19 cellular contexts compared by ENCODE assay signal in genomic region chr20:49450281-49450707, GRCh38. TPM values are rescaled to one million over a fixed set of nuclear protein-coding genes. Genes with fewer than 3 reads are reported as not detected.
DNase-seq lines count a peak whose midpoint lies in the region; ATAC-seq and TF ChIP-seq lines count a peak whose summit lies in the region.
"Had no signal": no experiment of that assay in that cellular context is flagged by ENCODE, and none has a peak within 500 bp of the region (broad histone marks: within the 10 kb centered on the region; RNA-seq: fewer than 3 reads in every experiment).

No MANE protein-coding gene starts in this region.

- no peaks in the 10 kb centered on the region for H3K9me1 ChIP-seq in IMR-90 (ENCODE audit: insufficient read depth, low read length)

- H4K8ac ChIP-seq in IMR-90 (ENCODE audit: low read depth in 2 of 2, low read length in 2 of 2) = no peak overlapping the region

- no peaks in the 10 kb centered on the region for H3K4me1 ChIP-seq in IMR-90 (ENCODE audit: control insufficient read depth, insufficient read depth, low read length)
- H3K4me1 ChIP-seq: left lung had no signal

- WGBS in IMR-90 (ENCODE audit: extremely low coverage in 2 of 2, insufficient read length in 1 of 2), 2 experiments = 44% methylated on average over 6 of the region's 13 CpGs; no CpG with 5 or more reads in 1 of the 2 experiments

- H2AFZ ChIP-seq in IMR-90 (replicated peaks; ENCODE audit: low read length, poor library complexity) = no peak overlapping the region

- no peak overlapping the region for H2AK5ac ChIP-seq in IMR-90 (ENCODE audit: low read depth, low read length)

- peaks cover 48% of the 10 kb centered on the region for H3K27me3 ChIP-seq in IMR-90 (ENCODE audit: control insufficient read depth, insufficient read depth, low read length)
- H3K27me3 ChIP-seq in dorsolateral prefrontal cortex = no peaks in the 10 kb centered on the region

- no peak for DNase-seq in IMR-90
- DNase-seq in NCI-H2227 (lab: John Stamatoyannopoulos, UW; ENCODE audit: unreplicated experiment) = peak; percentile 88
- peak in 7 of 10 donors; percentile 32 to 62 (median 54) for DNase-seq in dorsolateral prefrontal cortex
- peak; percentile 59 for DNase-seq in retina
- no peak for DNase-seq in stimulated activated naive CD4-positive, alpha-beta T cell treated with Interleukin-2 at 50 U/mL for 16 hours (lab: John Stamatoyannopoulos, UW)
- no peak for DNase-seq in activated T-cell treated with anti-CD3 and anti-CD28 coated beads for 4 hours
- DNase-seq: activated CD8-positive, alpha-beta memory T cell treated with anti-CD3 and anti-CD28 coated beads, Interleukin-2, amount 50 U/mL, for 4 hours; activated naive CD8-positive, alpha-beta T cell treated with anti-CD3 and anti-CD28 coated beads, Interleukin-2, amount 10 ng/mL, durations not matched to agents 7 days and 5 days; cerebellar nuclear complex; heart left ventricle; left lung; naive B cell; NCI-H1694; stimulated activated naive CD8-positive, alpha-beta T cell treated with anti-CD3 and anti-CD28 coated beads, Interleukin-15, Interleukin-2, amounts not matched to agents 100 U/mL and 50 U/mL, for 24 hours; SW 1271 had no signal

- no peak overlapping the region for H3K56ac ChIP-seq in IMR-90 (ENCODE audit: extremely low read depth, insufficient read depth, low read length)

- no peak overlapping the region for H3K23ac ChIP-seq in IMR-90 (ENCODE audit: low read depth, low read length)

- POLR2A ChIA-PET in IMR-90 (lab: Charles Lee; ENCODE audit: unreplicated experiment) = no interaction called here

- H3K9ac ChIP-seq in IMR-90 (ENCODE audit: low read depth, low read length) = no peak overlapping the region

- no peak overlapping the region for H3K4me2 ChIP-seq in IMR-90 (ENCODE audit: low read depth, low read length)

- no peak overlapping the region for H2BK120ac ChIP-seq in IMR-90 (ENCODE audit: low read depth, low read length)

- H4K5ac ChIP-seq in IMR-90 (ENCODE audit: low read depth, low read length) = no peak overlapping the region

- intact Hi-C loops in IMR-90 (cut with micrococcal nuclease) (no loop called here), dorsolateral prefrontal cortex (cut with DNase I) (no loop called here)

- ATAC-seq in IMR-90 (ENCODE audit: low read depth) (no peak), GM18517 (IDR thresholded peaks at IDR 0.05; ENCODE audit: unreplicated experiment) (no peak), GM19395 (IDR thresholded peaks at IDR 0.05; ENCODE audit: unreplicated experiment) (no peak)
- ATAC-seq: heart left ventricle; left lung; stimulated activated naive CD8-positive, alpha-beta T cell treated with anti-CD3 and anti-CD28 coated beads, Interleukin-15, Interleukin-2, amounts not matched to agents 100 U/mL and 50 U/mL, for 24 hours had no signal

- H2BK20ac ChIP-seq in IMR-90 (ENCODE audit: low read depth, low read length) = no peak overlapping the region

- in situ Hi-C loops in IMR-90 (cut with MboI; ENCODE audit: low sequenced_read_pairs) = no loop called here

- no peak overlapping the region for H3K18ac ChIP-seq in IMR-90 (ENCODE audit: low read depth, low read length)

- no TSS peak for BruUV-seq in IMR-90 (replicated peaks; lab: Mats Ljungman, UMichigan)

- TF ChIP-seq POLR2A in IMR-90 (IDR thresholded peaks at IDR 0.05; ENCODE audit: low read depth, low read length) = no peak

- no peaks in the 10 kb centered on the region for H3K9me3 ChIP-seq in IMR-90 (ENCODE audit: control insufficient read depth, insufficient read depth, low read length)
- H3K9me3 ChIP-seq: heart left ventricle, left lung had no signal

- no peak overlapping the region for H2BK5ac ChIP-seq in IMR-90 (ENCODE audit: low read depth, low read length, poor library complexity, severe bottlenecking)

- H3K14ac ChIP-seq in IMR-90 (replicated peaks; ENCODE audit: low read depth, low read length) = no peak overlapping the region

- no peak for TF ChIP-seq CTCF in IMR-90 (conservative IDR thresholded peaks at IDR 0.05; ENCODE audit: low read depth, low read length)
- TF ChIP-seq CTCF in dorsolateral prefrontal cortex (IDR thresholded peaks at IDR 0.05 in 54 of 56, conservative IDR thresholded peaks at IDR 0.05 in 2 of 56; ENCODE audit: low read depth in 1 of 56, partially characterized antibody in 56 of 56) = no peak

- H3K36me3 ChIP-seq in IMR-90 (ENCODE audit: control insufficient read depth, insufficient read depth, low read length) = no peaks in the 10 kb centered on the region
- H3K36me3 ChIP-seq: heart left ventricle, left lung had no signal

- H4K20me1 ChIP-seq in IMR-90 (ENCODE audit: insufficient read depth, low read length) = no peaks in the 10 kb centered on the region

- H4K91ac ChIP-seq in IMR-90 (ENCODE audit: insufficient read depth, low read depth, low read length) = no peak overlapping the region

- H3K27ac ChIP-seq in IMR-90 (ENCODE audit: insufficient read depth, low read length) (no peak overlapping the region), dorsolateral prefrontal cortex (peak overlapping the region in 33 of 59 donors; percentile 7 to 71 (median 41))
- H3K27ac ChIP-seq: left lung had no signal

- dilution Hi-C loops in IMR-90 (cut with HindIII; ENCODE audit: low sequenced_read_pairs, unreplicated experiment) = no loop called here

- H3K4me3 ChIP-seq in IMR-90 (ENCODE audit: insufficient read depth, low read depth, low read length) (no peak overlapping the region), dorsolateral prefrontal cortex (peak overlapping the region in 12 of 59 donors; percentile 2 to 33 (median 22))
- H3K4me3 ChIP-seq: heart left ventricle, left lung had no signal

- no peak for TF ChIP-seq RAD21 in IMR-90 (IDR thresholded peaks at IDR 0.05; ENCODE audit: low read length)

- no peak overlapping the region for H2BK15ac ChIP-seq in IMR-90 (ENCODE audit: low read depth, low read length)

- CTCF ChIA-PET in IMR-90 (lab: Yijun Ruan, JAX) = no interaction called here

- no peak overlapping the region for H2AK9ac ChIP-seq in IMR-90 (replicated peaks; ENCODE audit: low read depth, low read length, poor library complexity)

- no peaks in the 10 kb centered on the region for H3K79me1 ChIP-seq in IMR-90 (ENCODE audit: low read depth in 1 of 2, low read length in 2 of 2)

- no peak overlapping the region for H3K4ac ChIP-seq in IMR-90 (ENCODE audit: low read depth, low read length)

TF ChIP-seq in IMR-90, 13 proteins besides CTCF, POLR2A, EP300 and RAD21:
- TF ChIP-seq RFX5 (IDR thresholded peaks at IDR 0.05; ENCODE audit: low read depth, low read length) (no peak), USF2 (IDR thresholded peaks at IDR 0.05; ENCODE audit: low read depth, low read length) (peak; percentile 22; the same call in 1 of the 2 replicates), MXI1 (IDR thresholded peaks at IDR 0.05; ENCODE audit: borderline replicate concordance, low read depth, low read length) (no peak), ELK1 (IDR thresholded peaks at IDR 0.05; ENCODE audit: borderline replicate concordance, low read depth, low read length) (no peak)
TF ChIP-seq in IMR-90: peak in this region for 1.

RNA-seq across cellular contexts. Expression of gene KCNB1, which starts 32.2 kb away (rescaled TPM):
- total RNA-seq in IMR-90 (2012; rRNA removed) (not detected in 2 replicates), dorsolateral prefrontal cortex (100 to 1,000 TPM in 85 of 120 experiments, 10 to 100 TPM in 35; 39.1 to 171 (median 119) TPM)
- 0.05 TPM in 1 of 2 replicates, not detected in the other for polyA plus RNA-seq in IMR-90 (2012; rRNA removed)
- 0.02 TPM in 1 of 2 replicates, not detected in the other for polyA plus RNA-seq in IMR-90 (2012; cell fraction: cytosol; rRNA removed)
- 0.01 TPM in 2 replicates for polyA plus RNA-seq in IMR-90 (2012; cell fraction: nucleus; rRNA removed; ENCODE audit: low replicate concordance)
- total RNA-seq: epithelial cell of proximal tubule, OCI-LY7 had no signal

Comparison
In these comparisons a context has a peak if more than half of its experiments do, and no peak if none do; other contexts are left out.
1. DNase-seq: peak in NCI-H2227 (single experiment), dorsolateral prefrontal cortex (7 of 10) and retina (single experiment); none in IMR-90 (single experiment), stimulated activated naive CD4-positive, alpha-beta T cell treated with Interleukin-2 at 50 U/mL for 16 hours (single experiment) and activated T-cell treated with anti-CD3 and anti-CD28 coated beads for 4 hours (single experiment).
2. RNA of gene KCNB1, which starts 32.2 kb away (total RNA-seq): 39.1 to 171 TPM in dorsolateral prefrontal cortex; not detected in IMR-90; every median in the first group is over 10 times any median in the second.